Comparison of ENCODE assay signal across 8 cellular contexts in genomic region chr12:94145231-94145979, GRCh38. TPM values are rescaled to one million over a fixed set of nuclear protein-coding genes. Genes with fewer than 3 reads are reported as not detected.
DNase-seq lines count a peak whose midpoint lies in the region; ATAC-seq, FAIRE-seq and TF ChIP-seq lines count a peak whose summit lies in the region.

No MANE protein-coding gene starts in this region.

- TF ChIP-seq EP300 in A549 (IDR thresholded peaks at IDR 0.05), result no peak

- TF ChIP-seq RAD21 in A549 (conservative IDR thresholded peaks at IDR 0.05 in 1 of 2, IDR thresholded peaks at IDR 0.05 in 1 of 2), result peak; percentile 39 to 57

- in situ Hi-C loops in SK-MEL-5 (cut with HindIII; ENCODE audit: low pct_unique_long_range_greater_than_20kb, low sequenced_read_pairs), result no loop called here

- CTCF ChIA-PET in A549 (lab: Yijun Ruan, JAX), result interaction anchor here (0.6 to 3.4 kb wide), 5 partner anchors 9 to 408 kb away, joined by 3 to 28 read pairs (median 4); no protein-coding TSS in a partner anchor
- CTCF ChIA-PET in activated CD4-positive, alpha-beta T cell treated with anti-CD3 and anti-CD28 coated beads, Interleukin-2, amount 10 ng/mL, durations not matched to agents 7 days and 5 days (lab: Charles Lee), result interaction anchor here (0.7 to 3.4 kb wide), 2 partner anchors 245 to 384 kb away, joined by 4 to 11 read pairs; no protein-coding TSS in a partner anchor

- no peak overlapping the region for H3K4me3 ChIP-seq in A549

- H3K4me2 ChIP-seq in A549, result no peak overlapping the region

- H3K27ac ChIP-seq in A549, result no peak overlapping the region

- no peaks in the 10 kb centered on the region for H3K9me3 Mint-ChIP-seq in activated CD4-positive, alpha-beta T cell treated with anti-CD3 and anti-CD28 coated beads, Interleukin-2, amount 10 ng/mL, durations not matched to agents 7 days and 5 days

- ATAC-seq in A549 (no peak), HG02852 (IDR thresholded peaks at IDR 0.05; ENCODE audit: unreplicated experiment) (no peak), HG02610 (IDR thresholded peaks at IDR 0.05; ENCODE audit: unreplicated experiment) (no peak)

- peak in 1 of 2 experiments; percentile 42 for DNase-seq in A549 (ENCODE audit: low read depth in 1 of 2, low spot score in 1 of 2)
- peak; percentile 76 for DNase-seq in SK-MEL-5 (ENCODE audit: low read depth, low spot score)
- peak; percentile 32 for DNase-seq in globus pallidus (ENCODE audit: low spot score)
- no peak for DNase-seq in NCI-H146 treated with DMSO at 0.1 percent for 48 hours (lab: John Stamatoyannopoulos, UW; ENCODE audit: unreplicated experiment)
- DNase-seq in activated CD4-positive, alpha-beta T cell treated with anti-CD3 and anti-CD28 coated beads, Interleukin-2, amount 10 ng/mL, durations not matched to agents 7 days and 5 days, result no peak

- FAIRE-seq in A549 (lab: Jason Lieb, UNC), result no peak

- TF ChIP-seq CTCF in A549 (IDR thresholded peaks at IDR 0.05), result peak; percentile 45; the same call in 2 of the 3 replicates
- 0 out of 3 replicates have a peak, but pooled peaks have one; percentile 13 for TF ChIP-seq CTCF in GM12872 (IDR thresholded peaks at IDR 0.05; ENCODE audit: insufficient read depth, low read depth, low read length)

- H3K27me3 Mint-ChIP-seq in activated CD4-positive, alpha-beta T cell treated with anti-CD3 and anti-CD28 coated beads, Interleukin-2, amount 10 ng/mL, durations not matched to agents 7 days and 5 days, result peaks cover 28% of the 10 kb centered on the region

- peaks cover 17% of the 10 kb centered on the region for H3K4me1 Mint-ChIP-seq in activated CD4-positive, alpha-beta T cell treated with anti-CD3 and anti-CD28 coated beads, Interleukin-2, amount 10 ng/mL, durations not matched to agents 7 days and 5 days

- no peak for TF ChIP-seq POLR2A in A549 (IDR thresholded peaks at IDR 0.05; ENCODE audit: low read length)

- peaks cover 11% of the 10 kb centered on the region; the same call in 2 of the 3 replicates for H3K4me1 ChIP-seq in A549

- no peaks in the 10 kb centered on the region for H3K9me3 ChIP-seq in A549

- no peak overlapping the region for H3K27ac Mint-ChIP-seq in activated CD4-positive, alpha-beta T cell treated with anti-CD3 and anti-CD28 coated beads, Interleukin-2, amount 10 ng/mL, durations not matched to agents 7 days and 5 days

- WGBS in A549 (ENCODE audit: missing lambda C conversion rate), result 59% methylated on average over 12 of the region's 12 CpGs

- H3K36me3 Mint-ChIP-seq in activated CD4-positive, alpha-beta T cell treated with anti-CD3 and anti-CD28 coated beads, Interleukin-2, amount 10 ng/mL, durations not matched to agents 7 days and 5 days (ENCODE audit: low read depth), result peaks cover 3% of the 10 kb centered on the region

- no peak overlapping the region for H3K4me3 Mint-ChIP-seq in activated CD4-positive, alpha-beta T cell treated with anti-CD3 and anti-CD28 coated beads, Interleukin-2, amount 10 ng/mL, durations not matched to agents 7 days and 5 days

- POLR2A ChIA-PET in A549 (lab: Yijun Ruan, JAX), result no interaction called here
- POLR2A ChIA-PET in activated CD4-positive, alpha-beta T cell treated with anti-CD3 and anti-CD28 coated beads, Interleukin-2, amount 10 ng/mL, durations not matched to agents 7 days and 5 days (lab: Charles Lee), result no interaction called here

TF ChIP-seq in A549, 52 proteins besides CTCF, POLR2A, EP300 and RAD21:
- TF ChIP-seq SMC3 (IDR thresholded peaks at IDR 0.05) (peak; percentile 38; the same call in 2 of the 3 replicates), PHF8 (IDR thresholded peaks at IDR 0.05; ENCODE audit: borderline replicate concordance, low read depth) (no peak)

RNA-seq across cellular contexts. Expression of gene PLXNC1, which starts 3.0 kb away (rescaled TPM):
- polyA plus RNA-seq in A549 (2011; rRNA removed) (0.50 and 1.4 TPM in 2 replicates), A549 (2017; fragmentation: RNase III; extraction: RNeasy Plus Mini Kit Qiagen cat#74134 plus additional on column Dnase treatment) (0.12 to 0.18 TPM (median 0.13 TPM) in 3 replicates)
- 0.01 and 0.05 TPM in 2 replicates for polyA plus RNA-seq in A549 (2012; cell fraction: cytosol; rRNA removed)
- 0.06 and 0.45 TPM in 2 replicates for polyA plus RNA-seq in A549 (2012; cell fraction: nucleus; rRNA removed)
- 1.1 and 1.2 TPM in 2 replicates for polyA minus RNA-seq in A549 (2011; rRNA and poly(A)+ RNA removed)
- 48.8 and 52.5 TPM in 2 replicates for total RNA-seq in SK-MEL-5 (2014; rRNA removed; shearing (Covaris generic))
- polyA plus RNA-seq in SK-MEL-5 (2015; cell fraction: cytosol; rRNA removed), result 33.3 and 48.0 TPM in 2 replicates
- polyA plus RNA-seq in SK-MEL-5 (2015; cell fraction: nucleus; rRNA removed), result 24.2 and 26.6 TPM in 2 replicates
- 10 to 100 TPM; 27.4 to 29.7 TPM for total RNA-seq in activated CD4-positive, alpha-beta T cell treated with anti-CD3 and anti-CD28 coated beads, Interleukin-2, amount 10 ng/mL, durations not matched to agents 7 days and 5 days

Comparison
In these comparisons a context has a peak if more than half of its experiments do, and no peak if none do; other contexts are left out.
1. DNase-seq: peak in SK-MEL-5 (single experiment) and globus pallidus (single experiment); none in NCI-H146 treated with DMSO at 0.1 percent for 48 hours (single experiment) and activated CD4-positive, alpha-beta T cell treated with anti-CD3 and anti-CD28 coated beads, Interleukin-2, amount 10 ng/mL, durations not matched to agents 7 days and 5 days (single experiment).